In genomic region chr2:174729797-174730529, GRCh38 we compare ENCODE assay signal across 8 cellular contexts. TPM values are rescaled to one million over a fixed set of nuclear protein-coding genes. Genes with fewer than 3 reads are reported as not detected.
DNase-seq lines count a peak whose midpoint lies in the region; ATAC-seq and TF ChIP-seq lines count a peak whose summit lies in the region.

No MANE protein-coding gene starts in this region.

- POLR2A ChIA-PET in activated CD4-positive, alpha-beta memory T cell treated with anti-CD3 and anti-CD28 coated beads, Interleukin-2, amount 10 ng/mL, durations not matched to agents 7 days and 5 days (lab: Charles Lee): interaction anchor here (0.7 kb wide), 1 partner anchor 11 kb away, joined by 3 read pairs; no protein-coding TSS in a partner anchor

- H3F3A ChIP-seq in GM23338 (replicated peaks; ENCODE audit: low read depth) (0 out of 2 replicates have a peak, but pooled peaks cover 9% of the 10 kb centered on the region), neural cell (ENCODE audit: insufficient read depth, low read length, poor library complexity, severe bottlenecking) (no peaks in the 10 kb centered on the region)

- peaks cover 30% of the 10 kb centered on the region for H3K27me3 ChIP-seq in GM23338 (ENCODE audit: insufficient read depth)
- H3K27me3 ChIP-seq in esophagus muscularis mucosa: peaks cover 0 to 28% (median 6%) of the 10 kb centered on the region in 4 donors
- peaks cover 22% of the 10 kb centered on the region for H3K27me3 ChIP-seq in neural cell (ENCODE audit: insufficient read depth, low read depth, low read length)

- H3K4me1 ChIP-seq in GM23338 (ENCODE audit: insufficient read depth) (0 out of 2 replicates have a peak, but pooled peaks cover 7% of the 10 kb centered on the region), esophagus muscularis mucosa (peaks cover 9 to 15% (median 13%) of the 10 kb centered on the region in 4 donors), urinary bladder (ENCODE audit: insufficient read depth) (no peaks in the 10 kb centered on the region)

- H2AFZ ChIP-seq in GM23338 (peak overlapping the region; percentile 99), neural cell (ENCODE audit: low read depth, low read length) (no peak overlapping the region)

- H3K4me3 ChIP-seq in GM23338 (peak overlapping the region; percentile 74), esophagus muscularis mucosa (peak overlapping the region; percentile 47 to 57 (median 52)), neural cell (ENCODE audit: low read length) (peak overlapping the region; percentile 61), urinary bladder (ENCODE audit: low read depth, low read length) (peak overlapping the region; percentile 28)

- H3K36me3 ChIP-seq in GM23338 (ENCODE audit: insufficient read depth) (no peaks in the 10 kb centered on the region), esophagus muscularis mucosa (no peaks in the 10 kb centered on the region), neural cell (ENCODE audit: insufficient read depth, low read length) (no peaks in the 10 kb centered on the region), urinary bladder (ENCODE audit: insufficient read depth) (no peaks in the 10 kb centered on the region)

- no peak for TF ChIP-seq POLR2A in esophagus muscularis mucosa (IDR thresholded peaks at IDR 0.05; ENCODE audit: low read depth)

- H3K9me3 ChIP-seq in esophagus muscularis mucosa (no peaks in the 10 kb centered on the region), neural cell (ENCODE audit: low read length) (no peaks in the 10 kb centered on the region)

- no peaks in the 10 kb centered on the region for H4K20me1 ChIP-seq in GM23338 (replicated peaks; ENCODE audit: insufficient read depth)
- H4K20me1 ChIP-seq in neural cell (ENCODE audit: insufficient read depth): no peaks in the 10 kb centered on the region

- H3K79me2 ChIP-seq in GM23338 (replicated peaks; ENCODE audit: insufficient read depth): no peaks in the 10 kb centered on the region
- H3K79me2 ChIP-seq in neural cell (replicated peaks; ENCODE audit: insufficient read depth, low read length): no peaks in the 10 kb centered on the region

- H3K4me3 Mint-ChIP-seq in GM23338: peak overlapping the region; percentile 82
- peak overlapping the region; percentile 73 for H3K4me3 Mint-ChIP-seq in activated CD4-positive, alpha-beta memory T cell treated with anti-CD3 and anti-CD28 coated beads, Interleukin-2, amount 10 ng/mL, durations not matched to agents 7 days and 5 days

- H3K27ac ChIP-seq in GM23338 (ENCODE audit: low read depth) (no peak overlapping the region), esophagus muscularis mucosa (replicated peaks in 1 of 4) (no peak overlapping the region), neural cell (ENCODE audit: low read length) (no peak overlapping the region), urinary bladder (ENCODE audit: low read depth) (no peak overlapping the region)

- peak; percentile 74 for DNase-seq in GM23338 (ENCODE audit: low spot score)
- peak; percentile 44 for DNase-seq in activated CD4-positive, alpha-beta memory T cell treated with anti-CD3 and anti-CD28 coated beads, Interleukin-2, amount 10 ng/mL, durations not matched to agents 7 days and 5 days
- DNase-seq in esophagus muscularis mucosa (ENCODE audit: extremely low spot score): no peak
- no peak for DNase-seq in NOMO-1 (lab: John Stamatoyannopoulos, UW; ENCODE audit: unreplicated experiment in 2 of 2)
- no peak for DNase-seq in NK-92 (lab: John Stamatoyannopoulos, UW; ENCODE audit: unreplicated experiment)

- TF ChIP-seq EP300 in esophagus muscularis mucosa (IDR thresholded peaks at IDR 0.05): no peak
- TF ChIP-seq EP300 in neural cell (conservative IDR thresholded peaks at IDR 0.05; ENCODE audit: poor library complexity, severe bottlenecking): no peak

- H3K9me2 ChIP-seq in GM23338 (ENCODE audit: insufficient read depth): no peaks in the 10 kb centered on the region
- H3K9me2 ChIP-seq in neural cell (ENCODE audit: insufficient read depth, low read length): no peaks in the 10 kb centered on the region

- no peaks in the 10 kb centered on the region for H3K36me3 Mint-ChIP-seq in GM23338 (ENCODE audit: low read depth)
- no peaks in the 10 kb centered on the region for H3K36me3 Mint-ChIP-seq in activated CD4-positive, alpha-beta memory T cell treated with anti-CD3 and anti-CD28 coated beads, Interleukin-2, amount 10 ng/mL, durations not matched to agents 7 days and 5 days (ENCODE audit: low read depth)

- CTCF ChIA-PET in activated CD4-positive, alpha-beta memory T cell treated with anti-CD3 and anti-CD28 coated beads, Interleukin-2, amount 10 ng/mL, durations not matched to agents 7 days and 5 days (lab: Charles Lee): interaction anchor here (1.0 to 2.8 kb wide), 5 partner anchors 12 to 267 kb away, joined by 3 to 16 read pairs (median 7); no protein-coding TSS in a partner anchor

- H3K27me3 Mint-ChIP-seq in GM23338 (ENCODE audit: insufficient read depth, low read depth, poor library complexity): peaks cover 27% of the 10 kb centered on the region
- H3K27me3 Mint-ChIP-seq in activated CD4-positive, alpha-beta memory T cell treated with anti-CD3 and anti-CD28 coated beads, Interleukin-2, amount 10 ng/mL, durations not matched to agents 7 days and 5 days: peaks cover 43% of the 10 kb centered on the region

- H3K4me2 ChIP-seq in GM23338 (peak overlapping the region; percentile 84), neural cell (ENCODE audit: low read length) (no peak overlapping the region)

- intact Hi-C loops in esophagus muscularis mucosa (cut with DNase I): no loop called here

- H3K27ac Mint-ChIP-seq in GM23338: no peak overlapping the region
- no peak overlapping the region for H3K27ac Mint-ChIP-seq in activated CD4-positive, alpha-beta memory T cell treated with anti-CD3 and anti-CD28 coated beads, Interleukin-2, amount 10 ng/mL, durations not matched to agents 7 days and 5 days

- TF ChIP-seq CTCF in GM23338 (conservative IDR thresholded peaks at IDR 0.05; ENCODE audit: low read depth in 2 of 2) (no peak), esophagus muscularis mucosa (IDR thresholded peaks at IDR 0.05) (no peak), neural cell (IDR thresholded peaks at IDR 0.05; ENCODE audit: poor library complexity, severe bottlenecking) (no peak)

- TF ChIP-seq RAD21 in neural cell (conservative IDR thresholded peaks at IDR 0.05): no peak

- 4% methylated on average over 29 of the region's 56 CpGs for WGBS in esophagus muscularis mucosa
- WGBS in urinary bladder: 3% methylated on average over 56 of the region's 56 CpGs

- peaks cover 3% of the 10 kb centered on the region; the same call in 2 of the 3 replicates for H3K4me1 Mint-ChIP-seq in GM23338
- H3K4me1 Mint-ChIP-seq in activated CD4-positive, alpha-beta memory T cell treated with anti-CD3 and anti-CD28 coated beads, Interleukin-2, amount 10 ng/mL, durations not matched to agents 7 days and 5 days: peaks cover 21% of the 10 kb centered on the region

- no peaks in the 10 kb centered on the region for H3K9me3 Mint-ChIP-seq in GM23338
- H3K9me3 Mint-ChIP-seq in activated CD4-positive, alpha-beta memory T cell treated with anti-CD3 and anti-CD28 coated beads, Interleukin-2, amount 10 ng/mL, durations not matched to agents 7 days and 5 days: no peaks in the 10 kb centered on the region

- ATAC-seq in GM23338 (peak; percentile 84), HG03571 (IDR thresholded peaks at IDR 0.05; ENCODE audit: unreplicated experiment) (no peak)

- H3K9ac ChIP-seq in neural cell (ENCODE audit: low read length): no peak overlapping the region

TF ChIP-seq in GM23338, 12 proteins besides CTCF, POLR2A, EP300 and RAD21 (continues in another document):
- TF ChIP-seq POLR2AphosphoS5 (IDR thresholded peaks at IDR 0.05; ENCODE audit: low read depth) (no peak), EZH2 (IDR thresholded peaks at IDR 0.05; ENCODE audit: low read depth, unreplicated experiment) (peak; percentile 34)

TF ChIP-seq in neural cell, 6 proteins besides CTCF, POLR2A, EP300 and RAD21:
- TF ChIP-seq MXI1 (conservative IDR thresholded peaks at IDR 0.05; ENCODE audit: poor library complexity, severe bottlenecking): no peak
- no peak for TF ChIP-seq TAF1 (IDR thresholded peaks at IDR 0.05; ENCODE audit: low read depth)
- no peak for TF ChIP-seq EZH2 (IDR thresholded peaks at IDR 0.05; ENCODE audit: borderline replicate concordance, insufficient read depth, low read length, poor library complexity, severe bottlenecking)
- TF ChIP-seq REST (IDR thresholded peaks at IDR 0.05; ENCODE audit: borderline replicate concordance): no peak
- TF ChIP-seq SMC3 (conservative IDR thresholded peaks at IDR 0.05; ENCODE audit: poor library complexity): no peak
- TF ChIP-seq POLR2AphosphoS5 (IDR thresholded peaks at IDR 0.05): no peak

RNA-seq across cellular contexts. Expression of gene CHRNA1, which starts 34.3 kb away (rescaled TPM):
- total RNA-seq in GM23338 (2014; rRNA removed; shearing (Covaris generic)): not detected in 2 replicates
- polyA plus RNA-seq in GM23338 (2016; fragmentation: Nextera tagmentation; extraction: Ambion mirVana): not detected in 2 replicates
- not detected for total RNA-seq in activated CD4-positive, alpha-beta memory T cell treated with anti-CD3 and anti-CD28 coated beads, Interleukin-2, amount 10 ng/mL, durations not matched to agents 7 days and 5 days
- not detected for total RNA-seq in esophagus muscularis mucosa
- not detected in 2 replicates for polyA plus RNA-seq in neural cell
- polyA minus RNA-seq in neural cell: not detected in 2 replicates
- 6.3 TPM for total RNA-seq in urinary bladder
- polyA plus RNA-seq in urinary bladder: not detected

Comparison
In these comparisons a context has a peak if more than half of its experiments do, and no peak if none do; other contexts are left out.
1. DNase-seq: peak in GM23338 (single experiment) and activated CD4-positive, alpha-beta memory T cell treated with anti-CD3 and anti-CD28 coated beads, Interleukin-2, amount 10 ng/mL, durations not matched to agents 7 days and 5 days (single experiment); none in esophagus muscularis mucosa (single experiment), NOMO-1 (0 of 2) and NK-92 (single experiment).
2. Peak in every context shown above with its lines, with median percentiles within 50 percentile points of each other: H3K4me3 ChIP-seq.